ENCODE assay signal across 19 cellular contexts in the genomic region with DNA sequence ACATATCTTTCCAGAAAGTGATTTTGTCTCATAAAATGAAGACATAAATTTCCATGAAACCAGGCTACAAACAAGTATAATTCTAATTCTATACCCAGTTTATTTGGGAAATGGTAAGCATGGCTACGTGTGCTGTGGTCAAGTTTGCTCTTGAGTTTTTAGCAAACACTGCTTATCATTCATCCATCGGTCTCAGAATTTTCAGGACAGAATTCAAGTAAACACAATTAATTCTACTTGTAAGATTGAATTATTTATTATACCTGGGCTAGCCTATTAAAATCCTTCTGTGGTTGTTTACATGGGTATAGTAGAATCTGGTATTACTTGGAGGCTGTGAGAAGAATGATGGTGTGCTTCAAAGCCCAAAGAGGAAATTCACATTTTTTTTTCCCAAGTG.
DNase-seq lines count a peak whose midpoint lies in the region; ATAC-seq and TF ChIP-seq lines count a peak whose summit lies in the region.
"Had no signal": no experiment of that assay in that cellular context is flagged by ENCODE, and none has a peak within 500 bp of the region (broad histone marks: within the 10 kb centered on the region; RNA-seq: fewer than 3 reads in every experiment).

No MANE protein-coding gene starts in this region.

- no peak overlapping the region for H3K4me2 ChIP-seq in mesendoderm (ENCODE audit: low read length)
- H3K4me2 ChIP-seq: BLaER1 had no signal

- no CpG with 5 or more reads among the region's 2 CpGs for WGBS in mesendoderm (ENCODE audit: extremely low coverage, insufficient coverage, low lambda C conversion rate)

- no peak overlapping the region for H2AK5ac ChIP-seq in mesendoderm (ENCODE audit: low read length)

- H3K36me3 Mint-ChIP-seq in MCF 10A (ENCODE audit: insufficient read depth, unreplicated experiment) = no peaks in the 10 kb centered on the region
- H3K36me3 Mint-ChIP-seq: CD14-positive monocyte; CD8-positive, alpha-beta memory T cell had no signal

- H2BK5ac ChIP-seq in mesendoderm (ENCODE audit: low read length) = peak overlapping the region; percentile 59

- no peak overlapping the region for H2BK15ac ChIP-seq in mesendoderm (replicated peaks; ENCODE audit: low read depth)

- no TSS peak for BruUV-seq in MCF 10A (replicated peaks; lab: Mats Ljungman, UMichigan)

- H3K9me3 Mint-ChIP-seq in MCF 10A (ENCODE audit: unreplicated experiment) = no peaks in the 10 kb centered on the region
- H3K9me3 Mint-ChIP-seq: CD4-positive, alpha-beta T cell; CD8-positive, alpha-beta memory T cell had no signal

- H3K4me3 Mint-ChIP-seq in MCF 10A (ENCODE audit: unreplicated experiment) = no peak overlapping the region
- H3K4me3 Mint-ChIP-seq: B cell; CD14-positive monocyte; CD4-positive, alpha-beta T cell; CD8-positive, alpha-beta memory T cell had no signal

- in situ Hi-C loops in T47D (cut with HindIII; ENCODE audit: low pct_unique_long_range_greater_than_20kb, low sequenced_read_pairs) = no loop called here

- H3K23ac ChIP-seq in mesendoderm (ENCODE audit: low read length) = no peak overlapping the region

- no peaks in the 10 kb centered on the region for H3K27me3 ChIP-seq in mesendoderm (ENCODE audit: insufficient read depth, low read length, poor library complexity)
- H3K27me3 ChIP-seq: BLaER1 had no signal

- no peaks in the 10 kb centered on the region for H3K4me1 Mint-ChIP-seq in MCF 10A (ENCODE audit: insufficient read depth, unreplicated experiment)
- H3K4me1 Mint-ChIP-seq: B cell, CD14-positive monocyte had no signal

- no peaks in the 10 kb centered on the region for H3K36me3 ChIP-seq in mesendoderm (ENCODE audit: control insufficient read depth, insufficient read depth, low read length)
- H3K36me3 ChIP-seq: BLaER1 had no signal

- peak overlapping the region; percentile 93 for H3K27ac ChIP-seq in VCaP
- H3K27ac ChIP-seq in mesendoderm (ENCODE audit: low read depth, low read length) = no peak overlapping the region
- H3K27ac ChIP-seq: 22Rv1, BLaER1, GM23248 had no signal

- H3K4ac ChIP-seq in mesendoderm (ENCODE audit: low read depth, low read length) = peak overlapping the region; percentile 17

- TF ChIP-seq CTCF in MCF 10A (IDR thresholded peaks at IDR 0.05; ENCODE audit: unreplicated experiment) = no peak
- no peak for TF ChIP-seq CTCF in VCaP (conservative IDR thresholded peaks at IDR 0.05)

- H3K56ac ChIP-seq in mesendoderm (ENCODE audit: low read length) = no peak overlapping the region

- H3K18ac ChIP-seq in mesendoderm (ENCODE audit: low read length) = peak overlapping the region; percentile 39

- CTCF ChIA-PET in MCF 10A (lab: Yijun Ruan, JAX) = no interaction called here

- no peak overlapping the region for H3K9ac ChIP-seq in mesendoderm (ENCODE audit: low read length)
- H3K9ac ChIP-seq: BLaER1, GM23248 had no signal

- DNase-seq in T47D (ENCODE audit: low read depth in 1 of 2, low spot score in 1 of 2) (peak; percentile 4 to 9), MCF 10A (ENCODE audit: unreplicated experiment) (no peak), mesendoderm (no peak), NCI-H345 (lab: John Stamatoyannopoulos, UW) (no peak)
- DNase-seq: Calu3; CD4-positive, alpha-beta T cell; CD8-positive, alpha-beta memory T cell; DMS53; DMS79 treated with DMSO at 0.1 percent for 48 hours; GF-D8; GM23248; H7; HCEC 1CT had no signal

- H4K8ac ChIP-seq in mesendoderm (ENCODE audit: low read depth, low read length) = no peak overlapping the region

- no peaks in the 10 kb centered on the region for H3K79me2 ChIP-seq in mesendoderm (ENCODE audit: control insufficient read depth, insufficient read depth, low read length)

- peaks cover 9% of the 10 kb centered on the region for H3K4me1 ChIP-seq in mesendoderm (ENCODE audit: control insufficient read depth, low read depth, low read length)
- H3K4me1 ChIP-seq: BLaER1 had no signal

- no peaks in the 10 kb centered on the region for H3K79me1 ChIP-seq in mesendoderm (ENCODE audit: low read length)

- no peak overlapping the region for H3K4me3 ChIP-seq in mesendoderm (ENCODE audit: low read length)
- H3K4me3 ChIP-seq: BLaER1, GM23248 had no signal

- no peak overlapping the region for H3K27ac Mint-ChIP-seq in MCF 10A (ENCODE audit: low read depth, unreplicated experiment)
- H3K27ac Mint-ChIP-seq: B cell; CD14-positive monocyte; CD4-positive, alpha-beta T cell had no signal

- H4K5ac ChIP-seq in mesendoderm (ENCODE audit: low read length) = no peak overlapping the region

- no peaks in the 10 kb centered on the region for H3K27me3 Mint-ChIP-seq in MCF 10A (ENCODE audit: insufficient read depth, unreplicated experiment)
- H3K27me3 Mint-ChIP-seq: CD4-positive, alpha-beta T cell; CD8-positive, alpha-beta memory T cell had no signal

- peak overlapping the region; percentile 89 for H2BK120ac ChIP-seq in mesendoderm (ENCODE audit: low read depth, low read length)

- intact Hi-C loops in MCF 10A (cut with micrococcal nuclease) = no loop called here

- no peak for ATAC-seq in GM21526 (IDR thresholded peaks at IDR 0.05; ENCODE audit: low FRiP score, unreplicated experiment)

- POLR2A ChIA-PET in MCF 10A (lab: Yijun Ruan, JAX) = no interaction called here

Comparison
In these comparisons a context has a peak if more than half of its experiments do, and no peak if none do; other contexts are left out.
1. DNase-seq: peak in T47D (2 of 2); none in MCF 10A (single experiment), mesendoderm (single experiment) and NCI-H345 (single experiment).